ENCODE assay signal across 1 cellular context in genomic region chr2:229901819-229902218, GRCh38.
TF ChIP-seq lines count a peak whose summit lies in the region.

No MANE protein-coding gene starts in this region.

TF ChIP-seq in GM23338, 12 proteins besides CTCF, POLR2A, EP300 and RAD21:
- TF ChIP-seq ZNF462 (CRISPR knock-in tag; IDR thresholded peaks at IDR 0.05) (no peak), POLR2AphosphoS5 (IDR thresholded peaks at IDR 0.05; ENCODE audit: low read depth) (no peak), JUNB (IDR thresholded peaks at IDR 0.05; ENCODE audit: unreplicated experiment) (no peak), EZH2phosphoT487 (IDR thresholded peaks at IDR 0.05; ENCODE audit: unreplicated experiment) (no peak), CREB1 (CRISPR knock-in tag; IDR thresholded peaks at IDR 0.05; ENCODE audit: low read depth) (no peak), REST (IDR thresholded peaks at IDR 0.05; ENCODE audit: unreplicated experiment) (no peak)
